Comparison of ENCODE assay signal across 25 cellular contexts in genomic region chr6:125857846-125858245, GRCh38.
"Had no signal": no experiment of that assay in that cellular context is flagged by ENCODE, and none has a peak within 500 bp of the region (broad histone marks: within the 10 kb centered on the region; RNA-seq: fewer than 3 reads in every experiment).

No MANE protein-coding gene starts in this region.

- H3K9me3 ChIP-seq: esophagus muscularis mucosa, gastrocnemius medialis had no signal

- H3K4me3 ChIP-seq: coronary artery, esophagus muscularis mucosa, gastrocnemius medialis had no signal

- ATAC-seq: activated CD4-positive, CD25-positive, alpha-beta regulatory T cell treated with anti-CD3 and anti-CD28 coated beads, Interleukin-2, amount 50 U/mL, for 24 hours; activated CD8-positive, alpha-beta T cell treated with anti-CD3 and anti-CD28 coated beads for 36 hours; activated T-helper 17 cell treated with anti-CD3 and anti-CD28 coated beads, Interleukin-2, amount 50 U/mL, for 72 hours; effector memory CD8-positive, alpha-beta T cell; gastrocnemius medialis; T-cell had no signal

- DNase-seq: activated B cell treated with CpG ODN at 0.5 μM for 24 hours; activated CD4-positive, alpha-beta T cell treated with anti-CD3 and anti-CD28 coated beads for 48 hours; activated CD4-positive, alpha-beta T cell treated with anti-CD3 and anti-CD28 coated beads, Interleukin-2, amount 50 U/mL, for 1 hour; activated CD4-positive, alpha-beta T cell treated with anti-CD3 and anti-CD28 coated beads, Interleukin-2, amount 50 U/mL, for 48 hours; activated CD8-positive, alpha-beta memory T cell treated with anti-CD3 and anti-CD28 coated beads for 24 hours; activated CD8-positive, alpha-beta T cell treated with anti-CD3 and anti-CD28 coated beads for 36 hours; activated effector memory CD4-positive, alpha-beta T cell treated with Interleukin-2 at 50 U/mL for 16 hours; activated gamma-delta T cell treated with Interleukin-2 at 50 U/mL for 16 hours; activated naive CD4-positive, alpha-beta T cell treated with anti-CD3 and anti-CD28 coated beads, Interleukin-2, amount 50 U/mL, for 16 hours; activated naive CD4-positive, alpha-beta T cell treated with Interleukin-2 at 50 U/mL for 16 hours; activated T-cell treated with anti-CD3 and anti-CD28 coated beads, Interleukin-2, amount 50 U/mL, for 4 hours; amniotic stem cell; brain microvascular endothelial cell; effector CD4-positive, alpha-beta T cell; effector memory CD8-positive, alpha-beta T cell; erythroblast; foreskin keratinocyte; gastrocnemius medialis; T-cell; T1000; WERI-Rb-1 had no signal

- H3K4me1 ChIP-seq: foreskin keratinocyte, gastrocnemius medialis had no signal

- H3K36me3 ChIP-seq: gastrocnemius medialis, WERI-Rb-1 had no signal

- H3K27ac ChIP-seq: brain microvascular endothelial cell, coronary artery, esophagus muscularis mucosa, foreskin keratinocyte, gastrocnemius medialis, WERI-Rb-1 had no signal

- H3K27me3 ChIP-seq: brain microvascular endothelial cell, esophagus muscularis mucosa, foreskin keratinocyte, gastrocnemius medialis had no signal
